10 cellular contexts compared by ENCODE assay signal in the genomic region with DNA sequence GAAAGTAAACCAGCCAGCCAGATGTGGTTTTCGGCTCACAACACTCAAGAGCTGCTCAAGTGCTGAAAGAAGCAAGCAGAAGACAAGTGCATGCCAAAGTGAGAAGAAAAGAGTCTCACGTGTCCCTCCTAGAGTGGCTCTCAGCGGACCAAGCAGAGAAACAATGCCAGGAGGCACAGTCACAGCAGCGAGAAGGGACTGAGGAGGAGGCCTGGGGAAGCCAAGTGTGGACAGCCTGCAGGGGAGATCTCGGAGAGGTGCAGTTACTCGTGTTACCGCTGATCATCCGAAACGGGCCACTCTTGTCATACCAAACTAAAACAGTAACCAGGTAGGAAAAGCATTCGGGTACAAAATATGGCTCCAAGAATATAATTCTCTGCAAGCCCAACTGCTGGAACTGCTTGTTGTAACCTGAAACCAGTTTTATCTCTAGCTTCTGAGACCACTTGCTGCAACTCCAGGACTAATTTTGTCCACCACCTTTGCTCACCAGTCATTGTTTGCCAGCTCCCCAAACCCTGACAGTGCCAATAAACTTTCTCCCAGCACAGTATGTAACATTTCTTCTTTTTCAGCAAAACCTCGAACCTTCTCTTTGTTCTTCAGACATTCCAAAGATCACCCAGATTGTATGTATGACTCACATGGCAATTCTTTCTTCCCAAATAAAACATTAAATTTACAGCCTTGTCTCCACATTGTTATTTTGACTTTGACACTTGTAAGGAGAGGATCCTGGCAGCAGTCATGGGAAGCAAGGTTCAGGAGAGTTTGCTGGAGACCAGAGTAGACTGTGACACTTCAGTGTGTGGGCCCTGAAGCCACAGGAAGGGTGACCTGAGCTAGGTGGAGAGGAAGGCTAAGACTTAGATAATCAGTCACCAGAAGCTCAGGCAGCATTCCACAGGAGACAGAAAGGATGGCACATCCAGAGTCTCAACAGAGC. TPM values are rescaled to one million over a fixed set of nuclear protein-coding genes. Genes with fewer than 3 reads are reported as not detected.
A peak's percentile ranks its signal among the peaks of the same experiment; 100 is the strongest.
DNase-seq lines count a peak whose midpoint lies in the region; ATAC-seq lines count a peak whose summit lies in the region.
"Had no signal": no experiment of that assay in that cellular context is flagged by ENCODE, and none has a peak within 500 bp of the region (broad histone marks: within the 10 kb centered on the region; RNA-seq: fewer than 3 reads in every experiment).

No MANE protein-coding gene starts in this region.

- H3K36me3 ChIP-seq in HUES64 (ENCODE audit: insufficient read depth, low read length), result no peaks in the 10 kb centered on the region
- H3K36me3 ChIP-seq in mesenchymal stem cell (ENCODE audit: control insufficient read depth in 1 of 2, insufficient read depth in 2 of 2, low read depth in 1 of 2, low read length in 2 of 2), result peaks cover 14 to 17% of the 10 kb centered on the region in 2 experiments

- WGBS in HUES64, result 83% methylated on average over 11 of the region's 11 CpGs
- 85% methylated on average over 11 of the region's 11 CpGs for WGBS in mesenchymal stem cell

- H3K9ac ChIP-seq in HUES64 (ENCODE audit: low read depth, low read length) (peak overlapping the region; percentile 5), mesenchymal stem cell (ENCODE audit: low read length) (no peak overlapping the region)

- DNase-seq in AG20443 (ENCODE audit: low spot score), result peak; percentile 31
- peak; percentile 22 for DNase-seq in mesenchymal stem cell
- DNase-seq in G401 (ENCODE audit: low spot score), result no peak
- no peak for DNase-seq in MV-4-11 (lab: John Stamatoyannopoulos, UW)
- DNase-seq: activated T-cell treated with anti-CD3 and anti-CD28 coated beads for 4 hours; naive thymus-derived CD8-positive, alpha-beta T cell had no signal

- no peak overlapping the region for H2BK120ac ChIP-seq in mesenchymal stem cell (ENCODE audit: low read depth, low read length)

- H3K27me3 ChIP-seq in HUES64 (ENCODE audit: insufficient read depth, low read length) (no peaks in the 10 kb centered on the region), mesenchymal stem cell (ENCODE audit: control insufficient read depth in 1 of 2, insufficient read depth in 1 of 2, low read length in 2 of 2) (no peaks in the 10 kb centered on the region)

- H3K18ac ChIP-seq in mesenchymal stem cell (ENCODE audit: low read depth in 1 of 2, low read length in 2 of 2), result no peak overlapping the region

- no peak for ATAC-seq in HG03354 (IDR thresholded peaks at IDR 0.05; ENCODE audit: poor library complexity, severe bottlenecking, unreplicated experiment)
- ATAC-seq in HG03097 (IDR thresholded peaks at IDR 0.05; ENCODE audit: low FRiP score, unreplicated experiment), result no peak
- ATAC-seq: naive thymus-derived CD8-positive, alpha-beta T cell had no signal

- peaks cover 18% of the 10 kb centered on the region for H3K79me1 ChIP-seq in mesenchymal stem cell (replicated peaks; ENCODE audit: low read length, poor library complexity, severe bottlenecking)

- H3K9me3 ChIP-seq in HUES64 (ENCODE audit: insufficient read depth, low read depth, low read length), result no peaks in the 10 kb centered on the region
- H3K9me3 ChIP-seq in mesenchymal stem cell (ENCODE audit: control insufficient read depth, low read length), result no peaks in the 10 kb centered on the region

- H3K27ac ChIP-seq in HUES64 (ENCODE audit: low read depth, low read length) (no peak overlapping the region), cingulate gyrus (ENCODE audit: low read depth, low read length) (peak overlapping the region; percentile 69), mesenchymal stem cell (ENCODE audit: low read length, poor library complexity, severe bottlenecking) (peak overlapping the region; percentile 54)

- H3K23ac ChIP-seq in mesenchymal stem cell (ENCODE audit: low read length in 2 of 2), result no peak overlapping the region

- H3K4me2 ChIP-seq in mesenchymal stem cell (ENCODE audit: low read length, poor library complexity, severe bottlenecking), result no peak overlapping the region

- H3K4me1 ChIP-seq in HUES64 (ENCODE audit: insufficient read depth, low read length) (peaks cover 11% of the 10 kb centered on the region; the same call in 1 of the 2 replicates), mesenchymal stem cell (ENCODE audit: control insufficient read depth, insufficient read depth, low read depth, low read length) (peaks cover 20% of the 10 kb centered on the region)

- no peak overlapping the region for H3K14ac ChIP-seq in mesenchymal stem cell (ENCODE audit: low read length in 2 of 2)

- H2BK12ac ChIP-seq in mesenchymal stem cell (ENCODE audit: low read length in 2 of 2), result no peak overlapping the region

- H2AK5ac ChIP-seq in mesenchymal stem cell (ENCODE audit: low read length, severe bottlenecking), result no peak overlapping the region

- no peak overlapping the region for H3K4ac ChIP-seq in mesenchymal stem cell (ENCODE audit: low read depth in 1 of 2, low read length in 2 of 2)

- H2AFZ ChIP-seq in mesenchymal stem cell (ENCODE audit: low read depth, low read length), result no peak overlapping the region

- no peak overlapping the region for H4K8ac ChIP-seq in mesenchymal stem cell (ENCODE audit: low read length)

- H3K4me3 ChIP-seq in HUES64 (ENCODE audit: low read length) (no peak overlapping the region), mesenchymal stem cell (ENCODE audit: insufficient read depth in 1 of 2, low read depth in 1 of 2, low read length in 2 of 2) (no peak overlapping the region)

- no peak overlapping the region for H2BK15ac ChIP-seq in mesenchymal stem cell (ENCODE audit: low read depth, poor library complexity, severe bottlenecking)

- H4K91ac ChIP-seq in mesenchymal stem cell (ENCODE audit: low read length), result no peak overlapping the region

- H2BK5ac ChIP-seq in mesenchymal stem cell (ENCODE audit: low read depth, low read length, poor library complexity, severe bottlenecking), result no peak overlapping the region

- in situ Hi-C loops in G401 (cut with HindIII; ENCODE audit: low sequenced_read_pairs), result no loop called here

RNA-seq across cellular contexts. Expression of a gene that starts 6.3 kb away (rescaled TPM):
- polyA plus RNA-seq in HUES64 (2013, experiment 1 of 2), result 8.0 TPM
- 11.7 TPM for polyA plus RNA-seq in HUES64 (2013, experiment 2 of 2)
- 36.4 TPM for polyA plus RNA-seq in mesenchymal stem cell (2013, experiment 1 of 2)
- polyA plus RNA-seq in mesenchymal stem cell (2013, experiment 2 of 2), result 37.6 TPM
- 23.3 and 25.7 TPM in 2 replicates for total RNA-seq in G401 (2014; rRNA removed; shearing (Covaris generic))

RNA-seq across cellular contexts. Expression of a gene that starts 41.0 kb away (rescaled TPM):
- polyA plus RNA-seq in HUES64 (2013, experiment 1 of 2), result 6.8 TPM
- 8.6 TPM for polyA plus RNA-seq in HUES64 (2013, experiment 2 of 2)
- 0.66 TPM for polyA plus RNA-seq in mesenchymal stem cell (2013, experiment 1 of 2)
- 0.62 TPM for polyA plus RNA-seq in mesenchymal stem cell (2013, experiment 2 of 2)
- total RNA-seq in G401 (2014; rRNA removed; shearing (Covaris generic)), result 8.6 and 10.7 TPM in 2 replicates

Comparison
In these comparisons a context has a peak if more than half of its experiments do, and no peak if none do; other contexts are left out.
1. DNase-seq: peak in AG20443 (single experiment) and mesenchymal stem cell (single experiment); none in G401 (single experiment) and MV-4-11 (single experiment).